In the genomic region with DNA sequence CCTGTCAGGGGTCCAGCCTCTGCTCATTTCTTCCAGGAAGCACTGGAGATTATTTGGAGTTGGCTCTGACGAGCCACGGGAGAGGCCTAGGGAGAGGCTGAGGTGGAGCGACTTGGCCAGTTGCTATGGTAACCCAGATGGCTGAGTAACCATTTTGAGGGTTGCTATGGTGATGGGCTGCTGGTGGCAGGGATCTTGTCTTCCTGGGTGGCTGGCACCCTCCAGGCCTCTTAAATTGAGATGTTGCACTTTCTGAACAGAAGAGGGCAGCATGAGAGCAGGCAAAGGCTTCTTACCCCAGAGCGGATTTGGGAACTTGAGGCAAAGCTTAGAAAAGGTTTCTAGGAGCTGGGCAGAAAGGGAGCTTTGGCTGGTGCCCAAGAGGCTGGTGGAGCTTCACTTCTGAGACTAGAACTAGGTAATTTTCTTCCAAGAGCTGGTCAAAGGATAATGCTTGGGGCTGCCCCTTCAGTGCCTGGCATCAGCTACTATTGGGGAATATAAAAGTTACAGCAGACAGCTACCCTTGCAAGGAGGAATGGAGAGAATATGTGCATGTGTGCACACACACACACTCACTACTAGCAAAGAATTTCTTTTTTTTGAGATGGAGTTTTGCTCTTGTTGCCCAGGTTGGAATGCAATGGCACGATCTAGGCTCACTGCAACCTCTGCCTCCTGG, we compare ENCODE assay signal across 8 cellular contexts.
DNase-seq lines count a peak whose midpoint lies in the region; ATAC-seq and TF ChIP-seq lines count a peak whose summit lies in the region.

No MANE protein-coding gene starts in this region.

- H3K36me3 Mint-ChIP-seq in CD4-positive, alpha-beta memory T cell, result no peaks in the 10 kb centered on the region
- no peaks in the 10 kb centered on the region for H3K36me3 Mint-ChIP-seq in activated CD4-positive, alpha-beta memory T cell treated with anti-CD3 and anti-CD28 coated beads for 36 hours

- H3K4me3 ChIP-seq in CD4-positive, alpha-beta memory T cell (ENCODE audit: low read length in 2 of 2), result no peak overlapping the region
- H3K4me3 ChIP-seq in HL-60 (replicated peaks; ENCODE audit: insufficient read depth, low read length) (no peak overlapping the region), ectodermal cell (ENCODE audit: insufficient read depth, low read depth, low read length) (no peak overlapping the region), lung (no peak overlapping the region)

- H3K27ac Mint-ChIP-seq in CD4-positive, alpha-beta memory T cell, result peak overlapping the region in 6 of 7 donors; percentile 3 to 90 (median 74)
- peak overlapping the region; percentile 46 for H3K27ac Mint-ChIP-seq in activated CD4-positive, alpha-beta memory T cell treated with anti-CD3 and anti-CD28 coated beads for 36 hours

- peaks cover 11 to 29% (median 15%) of the 10 kb centered on the region in 4 donors for H3K4me1 Mint-ChIP-seq in CD4-positive, alpha-beta memory T cell
- H3K4me1 Mint-ChIP-seq in activated CD4-positive, alpha-beta memory T cell treated with anti-CD3 and anti-CD28 coated beads for 36 hours (ENCODE audit: low read depth), result peaks cover 22% of the 10 kb centered on the region

- no peaks in the 10 kb centered on the region for H3K9me3 Mint-ChIP-seq in CD4-positive, alpha-beta memory T cell
- H3K9me3 Mint-ChIP-seq in activated CD4-positive, alpha-beta memory T cell treated with anti-CD3 and anti-CD28 coated beads for 36 hours, result no peaks in the 10 kb centered on the region

- H3K27me3 Mint-ChIP-seq in CD4-positive, alpha-beta memory T cell, result no peaks in the 10 kb centered on the region
- H3K27me3 Mint-ChIP-seq in activated CD4-positive, alpha-beta memory T cell treated with anti-CD3 and anti-CD28 coated beads for 36 hours, result no peaks in the 10 kb centered on the region

- H3K36me3 ChIP-seq in CD4-positive, alpha-beta memory T cell (ENCODE audit: insufficient read depth, low read length), result no peaks in the 10 kb centered on the region
- no peaks in the 10 kb centered on the region for H3K36me3 ChIP-seq in ectodermal cell (ENCODE audit: control insufficient read depth, insufficient read depth, low read length)
- H3K36me3 ChIP-seq in lung (ENCODE audit: control insufficient read depth in 2 of 2, insufficient read depth in 2 of 2, low read length in 2 of 2), result no peaks in the 10 kb centered on the region

- no peak overlapping the region for H3K27ac ChIP-seq in CD4-positive, alpha-beta memory T cell (ENCODE audit: low read depth, low read length)
- H3K27ac ChIP-seq in HL-60 (replicated peaks) (no peak overlapping the region), ectodermal cell (ENCODE audit: insufficient read depth, low read depth, low read length, poor library complexity, severe bottlenecking) (peak overlapping the region; percentile 68), lung (ENCODE audit: low read depth in 1 of 2, low read length in 1 of 2) (no peak overlapping the region)

- peak; percentile 69 to 83 (median 77) for DNase-seq in CD4-positive, alpha-beta memory T cell
- DNase-seq in HL-60 (ENCODE audit: low read depth in 1 of 2, low spot score in 1 of 2), result peak; percentile 76 to 79
- DNase-seq in NCI-H774 (lab: John Stamatoyannopoulos, UW), result peak; percentile 91
- DNase-seq in activated CD4-positive, alpha-beta memory T cell treated with anti-CD3 and anti-CD28 coated beads for 36 hours, result peak; percentile 76
- DNase-seq in lung (ENCODE audit: low spot score), result peak; percentile 72
- peak; percentile 20 for DNase-seq in stimulated activated CD8-positive, alpha-beta memory T cell treated with anti-CD3 and anti-CD28 coated beads, Interleukin-15, amount 100 ng/mL, for 1 hour (ENCODE audit: low read depth)

- intact Hi-C loops in CD4-positive, alpha-beta memory T cell (cut with micrococcal nuclease), result loop anchor here (1.0 to 2.0 kb wide), 5 partner anchors 94 to 560 kb away; no protein-coding TSS in a partner anchor
- intact Hi-C loops in activated CD4-positive, alpha-beta memory T cell treated with anti-CD3 and anti-CD28 coated beads for 36 hours (cut with micrococcal nuclease), result loop anchor here (2.0 to 5.0 kb wide), 3 partner anchors 241 to 440 kb away; a partner anchor contains a TSS

- peaks cover 14% of the 10 kb centered on the region for H3K4me1 ChIP-seq in CD4-positive, alpha-beta memory T cell (ENCODE audit: insufficient read depth, low read length)
- peaks cover 26% of the 10 kb centered on the region for H3K4me1 ChIP-seq in ectodermal cell (ENCODE audit: control insufficient read depth, insufficient read depth, low read length)
- H3K4me1 ChIP-seq in lung (ENCODE audit: control insufficient read depth in 2 of 2, insufficient read depth in 2 of 2, low read length in 2 of 2), result peaks cover 0 to 2% of the 10 kb centered on the region in 2 donors

- ATAC-seq in lung (ENCODE audit: insufficient read depth, low FRiP score) (peak; percentile 75), GM18520 (IDR thresholded peaks at IDR 0.05; ENCODE audit: unreplicated experiment) (no peak)

- peak; percentile 41 for TF ChIP-seq CTCF in HL-60 (IDR thresholded peaks at IDR 0.05; ENCODE audit: insufficient read depth, low read length)
- peak; percentile 78 for TF ChIP-seq CTCF in lung (IDR thresholded peaks at IDR 0.05; ENCODE audit: control extremely low read depth, extremely low read depth)

- POLR2A ChIA-PET in CD4-positive, alpha-beta memory T cell (lab: Charles Lee; ENCODE audit: partially characterized antibody), result interaction anchor here (0.7 to 2.1 kb wide), 3 partner anchors 115 to 440 kb away, joined by 3 to 5 read pairs (median 3); no protein-coding TSS in a partner anchor
- POLR2A ChIA-PET in activated CD4-positive, alpha-beta memory T cell treated with anti-CD3 and anti-CD28 coated beads for 36 hours (lab: Charles Lee), result interaction anchor here (0.7 to 1.2 kb wide), 2 partner anchors 93 to 391 kb away, joined by 3 to 4 read pairs; no protein-coding TSS in a partner anchor

- 9 to 16% methylated on average over 5 of the region's 5 CpGs for WGBS in ectodermal cell, 2 experiments
- WGBS in lung, 2 donors, result 34 to 37% methylated on average over 5 of the region's 5 CpGs

- peak overlapping the region in 2 of 8 donors; percentile 2 to 20 for H3K4me3 Mint-ChIP-seq in CD4-positive, alpha-beta memory T cell
- no peak overlapping the region for H3K4me3 Mint-ChIP-seq in activated CD4-positive, alpha-beta memory T cell treated with anti-CD3 and anti-CD28 coated beads for 36 hours

- no peaks in the 10 kb centered on the region for H3K27me3 ChIP-seq in CD4-positive, alpha-beta memory T cell (ENCODE audit: insufficient read depth, low read length)
- H3K27me3 ChIP-seq in HL-60 (ENCODE audit: insufficient read depth, poor library complexity, severe bottlenecking) (no peaks in the 10 kb centered on the region), ectodermal cell (ENCODE audit: control insufficient read depth, insufficient read depth, low read length, poor library complexity, severe bottlenecking) (no peaks in the 10 kb centered on the region), lung (ENCODE audit: control insufficient read depth, insufficient read depth) (no peaks in the 10 kb centered on the region)

- CTCF ChIA-PET in CD4-positive, alpha-beta memory T cell (lab: Charles Lee; ENCODE audit: partially characterized antibody), result interaction anchor here (0.6 to 5.7 kb wide), 55 partner anchors 9 to 701 kb away, joined by 3 to 94 read pairs (median 4); a partner anchor contains a TSS
- CTCF ChIA-PET in activated CD4-positive, alpha-beta memory T cell treated with anti-CD3 and anti-CD28 coated beads for 36 hours (lab: Charles Lee), result interaction anchor here (0.6 to 5.4 kb wide), 78 partner anchors 9 to 645 kb away, joined by 3 to 58 read pairs (median 4); a partner anchor contains a TSS

- no peaks in the 10 kb centered on the region for H3K9me3 ChIP-seq in CD4-positive, alpha-beta memory T cell (ENCODE audit: control insufficient read depth in 1 of 2, low read length in 2 of 2)
- H3K9me3 ChIP-seq in ectodermal cell (ENCODE audit: control insufficient read depth, low read length) (no peaks in the 10 kb centered on the region), lung (ENCODE audit: control insufficient read depth in 2 of 2, insufficient read depth in 1 of 2, low read length in 1 of 2) (no peaks in the 10 kb centered on the region)

Comparison
In these comparisons a context has a peak if more than half of its experiments do, and no peak if none do; other contexts are left out.
1. DNase-seq: peak in every context shown above with its lines; median percentile 91 in NCI-H774; 78 in HL-60; 77 in CD4-positive, alpha-beta memory T cell; 76 in activated CD4-positive, alpha-beta memory T cell treated with anti-CD3 and anti-CD28 coated beads for 36 hours; 72 in lung; 20 in stimulated activated CD8-positive, alpha-beta memory T cell treated with anti-CD3 and anti-CD28 coated beads, Interleukin-15, amount 100 ng/mL, for 1 hour.